Comparison of ENCODE assay signal across 9 cellular contexts in genomic region chr3:79361748-79362378, GRCh38.
DNase-seq lines count a peak whose midpoint lies in the region; ATAC-seq and TF ChIP-seq lines count a peak whose summit lies in the region.
"Had no signal": no experiment of that assay in that cellular context is flagged by ENCODE, and none has a peak within 500 bp of the region (broad histone marks: within the 10 kb centered on the region; RNA-seq: fewer than 3 reads in every experiment).

No MANE protein-coding gene starts in this region.

- no peaks in the 10 kb centered on the region for H4K20me1 ChIP-seq in PC-9 (ENCODE audit: insufficient read depth)

- POLR2A ChIA-PET in PC-9 (lab: Charles Lee; ENCODE audit: unreplicated experiment): interaction anchor here (0.6 kb wide), 1 partner anchor 276 kb away, joined by 3 read pairs; no protein-coding TSS in a partner anchor

- no peaks in the 10 kb centered on the region for H3F3A ChIP-seq in PC-9 (ENCODE audit: insufficient read depth, low read depth)

- no peak overlapping the region for H3K27ac ChIP-seq in PC-9

- no peak overlapping the region for H3K4me3 Mint-ChIP-seq in progenitor cell of endocrine pancreas (ENCODE audit: low read depth)
- H3K4me3 Mint-ChIP-seq in activated T-helper 1 cell treated with anti-CD3 and anti-CD28 coated beads, Interleukin-12 subunit alpha, Interleukin-12 subunit beta, Interleukin-2, Interleukin-4 antibody, amounts not matched to agents 30 ng/mL and 10 ng/mL and 1 ng/mL, durations not matched to agents 14 hours and 24 hours and 36 hours: no peak overlapping the region
- H3K4me3 Mint-ChIP-seq: IgD-negative memory B cell had no signal

- no peaks in the 10 kb centered on the region for H3K9me3 ChIP-seq in BE2C
- H3K9me3 ChIP-seq in PC-9 (ENCODE audit: insufficient read depth, low read depth): no peaks in the 10 kb centered on the region

- H3K27ac Mint-ChIP-seq in progenitor cell of endocrine pancreas: no peak overlapping the region
- no peak overlapping the region for H3K27ac Mint-ChIP-seq in activated T-helper 1 cell treated with anti-CD3 and anti-CD28 coated beads, Interleukin-12 subunit alpha, Interleukin-12 subunit beta, Interleukin-2, Interleukin-4 antibody, amounts not matched to agents 30 ng/mL and 10 ng/mL and 1 ng/mL, durations not matched to agents 14 hours and 24 hours and 36 hours
- H3K27ac Mint-ChIP-seq: IgD-negative memory B cell had no signal

- no peaks in the 10 kb centered on the region for H3K36me3 ChIP-seq in BE2C
- H3K36me3 ChIP-seq in PC-9 (ENCODE audit: low read depth): no peaks in the 10 kb centered on the region

- peaks cover 4% of the 10 kb centered on the region for H3K9me3 Mint-ChIP-seq in progenitor cell of endocrine pancreas (ENCODE audit: low read depth)
- H3K9me3 Mint-ChIP-seq in activated T-helper 1 cell treated with anti-CD3 and anti-CD28 coated beads, Interleukin-12 subunit alpha, Interleukin-12 subunit beta, Interleukin-2, Interleukin-4 antibody, amounts not matched to agents 30 ng/mL and 10 ng/mL and 1 ng/mL, durations not matched to agents 14 hours and 24 hours and 36 hours: no peaks in the 10 kb centered on the region

- H3K4me1 Mint-ChIP-seq in progenitor cell of endocrine pancreas (ENCODE audit: low read depth): peaks cover 2% of the 10 kb centered on the region
- H3K4me1 Mint-ChIP-seq in activated T-helper 1 cell treated with anti-CD3 and anti-CD28 coated beads, Interleukin-12 subunit alpha, Interleukin-12 subunit beta, Interleukin-2, Interleukin-4 antibody, amounts not matched to agents 30 ng/mL and 10 ng/mL and 1 ng/mL, durations not matched to agents 14 hours and 24 hours and 36 hours (ENCODE audit: low read depth): no peaks in the 10 kb centered on the region
- H3K4me1 Mint-ChIP-seq: IgD-negative memory B cell had no signal

- BruUV-seq in PC-9 (replicated peaks; lab: Mats Ljungman, UMichigan): no TSS peak

- H3K27me3 ChIP-seq in BE2C (no peaks in the 10 kb centered on the region), PC-9 (ENCODE audit: insufficient read depth, low read depth) (no peaks in the 10 kb centered on the region)

- intact Hi-C loops in PC-9 (cut with micrococcal nuclease; ENCODE audit: unreplicated experiment): loop anchor here (2.0 kb wide), 2 partner anchors 275 to 701 kb away; no protein-coding TSS in a partner anchor
- intact Hi-C loops in activated T-helper 1 cell treated with anti-CD3 and anti-CD28 coated beads, Interleukin-12 subunit alpha, Interleukin-12 subunit beta, Interleukin-2, Interleukin-4 antibody, amounts not matched to agents 30 ng/mL and 10 ng/mL and 1 ng/mL, durations not matched to agents 14 hours and 24 hours and 36 hours (cut with micrococcal nuclease): no loop called here

- DNase-seq in BE2C (peak; percentile 8), PC-9 (no peak), progenitor cell of endocrine pancreas (ENCODE audit: low spot score, unreplicated experiment) (no peak)
- no peak for DNase-seq in activated T-helper 1 cell treated with anti-CD3 and anti-CD28 coated beads, Interleukin-12 subunit alpha, Interleukin-12 subunit beta, Interleukin-2, Interleukin-4 antibody, amounts not matched to agents 30 ng/mL and 10 ng/mL and 1 ng/mL, durations not matched to agents 14 hours and 24 hours and 36 hours (ENCODE audit: low spot score)

- peaks cover 10% of the 10 kb centered on the region for H3K27me3 Mint-ChIP-seq in progenitor cell of endocrine pancreas
- H3K27me3 Mint-ChIP-seq in activated T-helper 1 cell treated with anti-CD3 and anti-CD28 coated beads, Interleukin-12 subunit alpha, Interleukin-12 subunit beta, Interleukin-2, Interleukin-4 antibody, amounts not matched to agents 30 ng/mL and 10 ng/mL and 1 ng/mL, durations not matched to agents 14 hours and 24 hours and 36 hours (ENCODE audit: insufficient read depth): no peaks in the 10 kb centered on the region
- H3K27me3 Mint-ChIP-seq: IgD-negative memory B cell had no signal

- no peak overlapping the region for H2AFZ ChIP-seq in PC-9

- TF ChIP-seq CTCF in BE2C (IDR thresholded peaks at IDR 0.05; ENCODE audit: low read depth, low read length) (peak; percentile 85), PC-9 (conservative IDR thresholded peaks at IDR 0.05) (peak; percentile 74), progenitor cell of endocrine pancreas (IDR thresholded peaks at IDR 0.05; ENCODE audit: unreplicated experiment) (peak; percentile 92)

- ATAC-seq in GM18520 (IDR thresholded peaks at IDR 0.05; ENCODE audit: unreplicated experiment) (peak; percentile 73), HG03442 (IDR thresholded peaks at IDR 0.05; ENCODE audit: unreplicated experiment) (peak; percentile 75), esophagus mucosa (peak; percentile 41), HG03139 (IDR thresholded peaks at IDR 0.05; ENCODE audit: unreplicated experiment) (no peak)

- H3K9me2 ChIP-seq in PC-9 (ENCODE audit: insufficient read depth): no peaks in the 10 kb centered on the region

- no peak overlapping the region for H3K4me2 ChIP-seq in PC-9

- H3K4me3 ChIP-seq in BE2C (ENCODE audit: low read depth, low read length) (no peak overlapping the region), PC-9 (no peak overlapping the region)

- CTCF ChIA-PET in PC-9 (lab: Charles Lee): interaction anchor here (0.6 to 2.2 kb wide), 3 partner anchors 123 to 662 kb away, joined by 3 to 26 read pairs (median 3); no protein-coding TSS in a partner anchor

- H3K4me1 ChIP-seq in BE2C: peaks cover 4% of the 10 kb centered on the region
- H3K4me1 ChIP-seq in PC-9 (replicated peaks; ENCODE audit: insufficient read depth): no peaks in the 10 kb centered on the region

- H3K36me3 Mint-ChIP-seq in progenitor cell of endocrine pancreas (ENCODE audit: insufficient read depth): no peaks in the 10 kb centered on the region
- no peaks in the 10 kb centered on the region for H3K36me3 Mint-ChIP-seq in activated T-helper 1 cell treated with anti-CD3 and anti-CD28 coated beads, Interleukin-12 subunit alpha, Interleukin-12 subunit beta, Interleukin-2, Interleukin-4 antibody, amounts not matched to agents 30 ng/mL and 10 ng/mL and 1 ng/mL, durations not matched to agents 14 hours and 24 hours and 36 hours (ENCODE audit: low read depth)
- H3K36me3 Mint-ChIP-seq: IgD-negative memory B cell had no signal

- no peaks in the 10 kb centered on the region for H3K79me2 ChIP-seq in PC-9 (ENCODE audit: low read depth)
